ENCODE assay signal across 12 cellular contexts in genomic region chr1:163922743-163923186, GRCh38.
DNase-seq lines count a peak whose midpoint lies in the region; ATAC-seq and TF ChIP-seq lines count a peak whose summit lies in the region.
"Had no signal": no experiment of that assay in that cellular context is flagged by ENCODE, and none has a peak within 500 bp of the region (broad histone marks: within the 10 kb centered on the region; RNA-seq: fewer than 3 reads in every experiment).

No MANE protein-coding gene starts in this region.

- DNase-seq in left kidney (ENCODE audit: low read depth, low spot score) (peak; percentile 3), chondrocyte (ENCODE audit: low spot score) (no peak), COLO829 (ENCODE audit: low spot score) (no peak), CD1c-positive myeloid dendritic cell (ENCODE audit: extremely low spot score) (no peak), NOMO-1 (lab: John Stamatoyannopoulos, UW; ENCODE audit: unreplicated experiment in 2 of 2) (no peak)
- DNase-seq: activated CD4-positive, alpha-beta T cell treated with anti-CD3 and anti-CD28 coated beads, Interleukin-2, amount 10 ng/mL, durations not matched to agents 7 days and 5 days; body of pancreas; mucosa of descending colon; NCI-H510A had no signal

- no peak overlapping the region for H3K27ac Mint-ChIP-seq in chondrocyte (ENCODE audit: unreplicated experiment)
- H3K27ac Mint-ChIP-seq: activated CD4-positive, alpha-beta T cell treated with anti-CD3 and anti-CD28 coated beads, Interleukin-2, amount 10 ng/mL, durations not matched to agents 7 days and 5 days had no signal

- H3K27me3 Mint-ChIP-seq in chondrocyte (ENCODE audit: low read depth) = peaks cover 4% of the 10 kb centered on the region
- H3K27me3 Mint-ChIP-seq: activated CD4-positive, alpha-beta T cell treated with anti-CD3 and anti-CD28 coated beads, Interleukin-2, amount 10 ng/mL, durations not matched to agents 7 days and 5 days had no signal

- TF ChIP-seq CTCF in chondrocyte (IDR thresholded peaks at IDR 0.05) = no peak

- H3K36me3 Mint-ChIP-seq in chondrocyte (ENCODE audit: low read depth) = no peaks in the 10 kb centered on the region

- H3K9me3 Mint-ChIP-seq in chondrocyte (ENCODE audit: low read depth) = no peaks in the 10 kb centered on the region
- H3K9me3 Mint-ChIP-seq: activated CD4-positive, alpha-beta T cell treated with anti-CD3 and anti-CD28 coated beads, Interleukin-2, amount 10 ng/mL, durations not matched to agents 7 days and 5 days had no signal

- H3K4me1 Mint-ChIP-seq in chondrocyte (ENCODE audit: low read depth) = no peaks in the 10 kb centered on the region
- H3K4me1 Mint-ChIP-seq: activated CD4-positive, alpha-beta T cell treated with anti-CD3 and anti-CD28 coated beads, Interleukin-2, amount 10 ng/mL, durations not matched to agents 7 days and 5 days had no signal

- H3K4me3 Mint-ChIP-seq in chondrocyte (ENCODE audit: unreplicated experiment) = no peak overlapping the region
- H3K4me3 Mint-ChIP-seq: activated CD4-positive, alpha-beta T cell treated with anti-CD3 and anti-CD28 coated beads, Interleukin-2, amount 10 ng/mL, durations not matched to agents 7 days and 5 days had no signal

- ATAC-seq in GM18867 (IDR thresholded peaks at IDR 0.05; ENCODE audit: unreplicated experiment) (peak; percentile 73), GM21737 (IDR thresholded peaks at IDR 0.05; ENCODE audit: unreplicated experiment) (peak; percentile 82), HG03432 (IDR thresholded peaks at IDR 0.05; ENCODE audit: unreplicated experiment) (peak; percentile 97)
- ATAC-seq: body of pancreas, mucosa of descending colon had no signal
